Comparison of ENCODE assay signal across 16 cellular contexts in the genomic region with DNA sequence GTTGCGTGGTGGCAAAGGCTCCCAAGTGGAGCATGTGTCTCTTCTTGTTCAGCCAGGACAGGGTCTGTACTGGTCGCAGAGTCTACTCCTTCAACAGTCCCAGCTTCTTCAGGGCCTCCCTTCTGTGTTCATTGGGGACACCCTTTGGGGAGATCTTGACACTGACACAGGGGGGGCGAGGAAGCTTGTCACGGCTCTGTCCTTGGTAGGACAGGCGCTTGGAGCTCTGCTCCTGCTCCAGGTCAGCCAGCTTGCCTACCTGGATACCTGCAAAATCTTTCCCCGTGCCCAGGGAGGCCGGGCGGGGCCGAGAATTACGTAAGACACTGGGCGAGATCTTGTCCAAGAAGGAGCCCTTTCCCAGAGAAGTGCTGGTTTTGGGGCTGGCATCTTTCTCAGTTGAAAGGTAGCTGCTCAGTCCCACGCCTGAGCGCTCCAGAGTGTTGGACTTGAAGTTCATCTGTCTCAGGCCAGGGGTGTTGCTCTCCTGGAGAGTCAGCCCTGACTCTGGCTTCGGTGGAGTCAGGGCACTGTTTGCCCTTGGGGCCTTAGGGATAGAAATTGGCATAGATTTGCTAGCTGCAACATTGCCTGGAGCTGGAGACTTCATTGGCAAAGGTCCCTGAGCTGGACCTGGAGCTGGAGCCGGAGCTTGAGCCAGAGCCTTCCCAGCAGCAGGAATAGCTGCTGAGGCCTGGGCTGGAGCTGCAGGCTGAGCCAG. TPM values are rescaled to one million over a fixed set of nuclear protein-coding genes. Genes with fewer than 3 reads are reported as not detected.
DNase-seq lines count a peak whose midpoint lies in the region; TF ChIP-seq lines count a peak whose summit lies in the region.
"Had no signal": no experiment of that assay in that cellular context is flagged by ENCODE, and none has a peak within 500 bp of the region (broad histone marks: within the 10 kb centered on the region; RNA-seq: fewer than 3 reads in every experiment).

No MANE protein-coding gene starts in this region.

- no peaks in the 10 kb centered on the region for H3K27me3 ChIP-seq in stomach
- no peaks in the 10 kb centered on the region; the same call in 1 of the 2 replicates for H3K27me3 ChIP-seq in HAP-1 (ENCODE audit: low read depth)
- H3K27me3 ChIP-seq: gastroesophageal sphincter had no signal

- H3K4me3 ChIP-seq in stomach (no peak overlapping the region), HAP-1 (no peak overlapping the region)
- H3K4me3 ChIP-seq: gastroesophageal sphincter had no signal

- H3K4me3 Mint-ChIP-seq in dendritic cell treated with granulocyte-macrophage colony-stimulating factor and Interleukin-4, amounts not matched to agents 40 ng/mL and 50 ng/mL, for 4 days, result no peak overlapping the region
- no peak overlapping the region for H3K4me3 Mint-ChIP-seq in activated naive CD4-positive, alpha-beta T cell treated with anti-CD3 and anti-CD28 coated beads for 36 hours
- H3K4me3 Mint-ChIP-seq: nephron; stimulated activated naive CD8-positive, alpha-beta T cell treated with anti-CD3 and anti-CD28 coated beads, Interleukin-15, Interleukin-2, amounts not matched to agents 100 ng/mL and 50 ng/mL, for 24 hours had no signal

- in situ Hi-C loops in HAP-1 (cut with MboI; ENCODE audit: low sequenced_read_pairs), result no loop called here

- TF ChIP-seq RAD21 in Ishikawa (IDR thresholded peaks at IDR 0.05; ENCODE audit: low read depth), result no peak

- peaks cover 4% of the 10 kb centered on the region for H3K27me3 Mint-ChIP-seq in dendritic cell treated with granulocyte-macrophage colony-stimulating factor and Interleukin-4, amounts not matched to agents 40 ng/mL and 50 ng/mL, for 4 days
- H3K27me3 Mint-ChIP-seq in activated naive CD4-positive, alpha-beta T cell treated with anti-CD3 and anti-CD28 coated beads for 36 hours (ENCODE audit: low read depth), result no peaks in the 10 kb centered on the region

- peaks cover 62 to 87% (median 75%) of the 10 kb centered on the region in 4 donors for H3K4me1 ChIP-seq in stomach
- no peaks in the 10 kb centered on the region for H3K4me1 ChIP-seq in HAP-1

- TF ChIP-seq POLR2A in stomach (IDR thresholded peaks at IDR 0.05), result no peak

- TF ChIP-seq EP300 in Ishikawa (IDR thresholded peaks at IDR 0.05; ENCODE audit: borderline replicate concordance) (no peak), stomach (IDR thresholded peaks at IDR 0.05) (no peak)

- H3K9me3 Mint-ChIP-seq in dendritic cell treated with granulocyte-macrophage colony-stimulating factor and Interleukin-4, amounts not matched to agents 40 ng/mL and 50 ng/mL, for 4 days, result no peaks in the 10 kb centered on the region
- H3K9me3 Mint-ChIP-seq in activated naive CD4-positive, alpha-beta T cell treated with anti-CD3 and anti-CD28 coated beads for 36 hours, result no peaks in the 10 kb centered on the region
- H3K9me3 Mint-ChIP-seq: nephron; stimulated activated naive CD8-positive, alpha-beta T cell treated with anti-CD3 and anti-CD28 coated beads, Interleukin-15, Interleukin-2, amounts not matched to agents 100 ng/mL and 50 ng/mL, for 24 hours had no signal

- H3K9me3 ChIP-seq in stomach, result no peaks in the 10 kb centered on the region
- H3K9me3 ChIP-seq in HAP-1, result no peaks in the 10 kb centered on the region
- H3K9me3 ChIP-seq: gastroesophageal sphincter had no signal

- TF ChIP-seq CTCF in stomach (IDR thresholded peaks at IDR 0.05), result no peak

- WGBS in stomach, 5 donors, result 54 to 88% (median 63%) methylated on average over 15 of the region's 15 CpGs

- H3K36me3 ChIP-seq in stomach (peaks cover 0 to 11% (median 10%) of the 10 kb centered on the region in 4 donors), HAP-1 (replicated peaks) (no peaks in the 10 kb centered on the region)
- H3K36me3 ChIP-seq: gastroesophageal sphincter had no signal

- intact Hi-C loops in dendritic cell treated with granulocyte-macrophage colony-stimulating factor and Interleukin-4, amounts not matched to agents 40 ng/mL and 50 ng/mL, for 4 days (cut with micrococcal nuclease), result no loop called here
- intact Hi-C loops in stomach (cut with DNase I; ENCODE audit: low total_unique reads), result no loop called here
- intact Hi-C loops in activated naive CD4-positive, alpha-beta T cell treated with anti-CD3 and anti-CD28 coated beads for 36 hours (cut with micrococcal nuclease), result no loop called here

- no peaks in the 10 kb centered on the region for H3K36me3 Mint-ChIP-seq in dendritic cell treated with granulocyte-macrophage colony-stimulating factor and Interleukin-4, amounts not matched to agents 40 ng/mL and 50 ng/mL, for 4 days (ENCODE audit: low read depth)
- no peaks in the 10 kb centered on the region for H3K36me3 Mint-ChIP-seq in activated naive CD4-positive, alpha-beta T cell treated with anti-CD3 and anti-CD28 coated beads for 36 hours (ENCODE audit: low read depth)

- CTCF ChIA-PET in activated naive CD4-positive, alpha-beta T cell treated with anti-CD3 and anti-CD28 coated beads for 36 hours (lab: Charles Lee), result interaction anchor here (0.9 to 3.2 kb wide), 3 partner anchors 11 to 18 kb away, joined by 4 to 9 read pairs (median 5); partner anchors contain the start of gene C1orf116

- peak overlapping the region; percentile 74 for H3K27ac Mint-ChIP-seq in dendritic cell treated with granulocyte-macrophage colony-stimulating factor and Interleukin-4, amounts not matched to agents 40 ng/mL and 50 ng/mL, for 4 days
- no peak overlapping the region for H3K27ac Mint-ChIP-seq in activated naive CD4-positive, alpha-beta T cell treated with anti-CD3 and anti-CD28 coated beads for 36 hours
- H3K27ac Mint-ChIP-seq: nephron; stimulated activated naive CD8-positive, alpha-beta T cell treated with anti-CD3 and anti-CD28 coated beads, Interleukin-15, Interleukin-2, amounts not matched to agents 100 ng/mL and 50 ng/mL, for 24 hours had no signal

- peak overlapping the region; percentile 88 to 97 (median 91) for H3K27ac ChIP-seq in stomach
- H3K27ac ChIP-seq: gastroesophageal sphincter had no signal

- DNase-seq in stomach (no peak), HAP-1 (ENCODE audit: low spot score in 2 of 2) (no peak)
- DNase-seq in activated CD8-positive, alpha-beta memory T cell treated with anti-CD3 and anti-CD28 coated beads, Interleukin-2, amount 50 U/mL, for 4 hours, result no peak
- DNase-seq in activated naive CD4-positive, alpha-beta T cell treated with anti-CD3 and anti-CD28 coated beads for 36 hours, result no peak
- DNase-seq: activated effector memory CD4-positive, alpha-beta T cell treated with anti-CD3 and anti-CD28 coated beads, Interleukin-2, amount 50 U/mL, for 16 hours; AML-193; GF-D8; NCI-H526 treated with DMSO at 0.1 percent for 48 hours; T-helper 1 cell had no signal

- peaks cover 61% of the 10 kb centered on the region for H3K4me1 Mint-ChIP-seq in dendritic cell treated with granulocyte-macrophage colony-stimulating factor and Interleukin-4, amounts not matched to agents 40 ng/mL and 50 ng/mL, for 4 days (ENCODE audit: low read depth)
- peaks cover 3% of the 10 kb centered on the region for H3K4me1 Mint-ChIP-seq in activated naive CD4-positive, alpha-beta T cell treated with anti-CD3 and anti-CD28 coated beads for 36 hours (ENCODE audit: low read depth)

TF ChIP-seq in Ishikawa, 13 proteins besides CTCF, POLR2A, EP300 and RAD21:
- peak; percentile 52; the same call in 1 of the 2 replicates for TF ChIP-seq REST (IDR thresholded peaks at IDR 0.05; ENCODE audit: low read depth)
- TF ChIP-seq CREB1 (IDR thresholded peaks at IDR 0.05; ENCODE audit: low read depth), result no peak
- TF ChIP-seq YY1 (IDR thresholded peaks at IDR 0.05; ENCODE audit: low read depth), result no peak
TF ChIP-seq in Ishikawa: peak in this region for 1.

RNA-seq across cellular contexts. Expression of gene C1orf116, which starts 10.5 kb away (rescaled TPM):
- 10 to 100 TPM; 18.0 to 91.7 (median 59.5) TPM for total RNA-seq in stomach
- polyA plus RNA-seq in stomach, result 10 to 100 TPM; 17.1 to 50.4 (median 29.7) TPM
- total RNA-seq in activated naive CD4-positive, alpha-beta T cell treated with anti-CD3 and anti-CD28 coated beads for 36 hours, result not detected
- total RNA-seq: H4 had no signal

RNA-seq across cellular contexts. Expression of gene YOD1, which starts 29.0 kb away (rescaled TPM):
- total RNA-seq in stomach, result 10 to 100 TPM in 2 of 5 donors, 1 to 10 TPM in 3; 2.3 to 47.9 (median 9.4) TPM
- 1 to 10 TPM; 1.5 to 3.2 (median 1.5) TPM for polyA plus RNA-seq in stomach
- total RNA-seq in activated naive CD4-positive, alpha-beta T cell treated with anti-CD3 and anti-CD28 coated beads for 36 hours, result 1 to 10 TPM; 8.6 to 8.8 TPM

RNA-seq across cellular contexts. Expression of gene PFKFB2, which starts 31.0 kb away (rescaled TPM):
- total RNA-seq in stomach, result 10 to 100 TPM in 4 of 5 donors, 1 to 10 TPM in 1; 2.3 to 97.3 (median 29.1) TPM
- 1 to 10 TPM; 5.1 to 9.3 (median 6.7) TPM for polyA plus RNA-seq in stomach
- 1 to 10 TPM; 3.4 to 6.2 TPM for total RNA-seq in activated naive CD4-positive, alpha-beta T cell treated with anti-CD3 and anti-CD28 coated beads for 36 hours

RNA-seq across cellular contexts. Expression of gene FCAMR, which starts 51.8 kb away (rescaled TPM):
- total RNA-seq in stomach, result under 1 TPM in 2 of 5 donors, not detected in 3; 0.37 to 0.58 TPM
- under 1 TPM in 1 of 3 donors, not detected in 2; 0.30 TPM for polyA plus RNA-seq in stomach
- total RNA-seq in activated naive CD4-positive, alpha-beta T cell treated with anti-CD3 and anti-CD28 coated beads for 36 hours, result not detected
- total RNA-seq: chondrocyte, H4 had no signal

Comparison
In these comparisons a context has a peak if more than half of its experiments do, and no peak if none do; other contexts are left out.
1. RNA of gene C1orf116, which starts 10.5 kb away (total RNA-seq): 18.0 to 91.7 TPM in stomach; not detected in activated naive CD4-positive, alpha-beta T cell treated with anti-CD3 and anti-CD28 coated beads for 36 hours; every median in the first group is over 10 times any median in the second.